In the genomic region with DNA sequence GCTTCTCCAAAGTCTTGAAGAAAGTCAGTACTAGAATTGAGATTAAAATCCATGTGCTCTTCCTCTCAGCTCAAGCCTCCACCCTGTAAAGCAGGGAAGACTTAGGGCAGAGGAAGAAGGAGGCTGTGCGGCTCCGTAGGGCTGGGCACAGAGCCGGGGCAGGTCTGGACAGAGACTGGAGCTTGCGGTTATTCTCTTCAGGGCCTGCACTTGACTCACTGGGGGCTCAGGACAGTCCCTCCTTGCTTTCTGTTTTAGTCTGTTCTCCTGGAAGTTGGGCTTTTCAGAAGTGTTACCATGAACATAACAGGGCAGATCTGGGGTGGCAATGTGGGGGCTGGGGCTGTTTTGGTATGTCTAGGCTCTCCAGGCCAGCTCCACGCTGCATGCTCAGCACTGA, we compare ENCODE assay signal across 13 cellular contexts. TPM values are rescaled to one million over a fixed set of nuclear protein-coding genes. Genes with fewer than 3 reads are reported as not detected.
"Had no signal": no experiment of that assay in that cellular context is flagged by ENCODE, and none has a peak within 500 bp of the region (broad histone marks: within the 10 kb centered on the region; RNA-seq: fewer than 3 reads in every experiment).

No MANE protein-coding gene starts in this region.

- H3K27me3 ChIP-seq: cardiac muscle cell, tibial nerve had no signal

- H3K4me3 Mint-ChIP-seq: activated B cell treated with CpG ODN at 0.5 μM for 24 hours; activated CD4-positive, alpha-beta T cell treated with anti-CD3 and anti-CD28 coated beads, Interleukin-2, amount 10 ng/mL, durations not matched to agents 24 days and 14 days; activated naive CD8-positive, alpha-beta T cell had no signal

- H3K9me3 Mint-ChIP-seq: activated B cell treated with CpG ODN at 0.5 μM for 24 hours; activated CD4-positive, alpha-beta T cell treated with anti-CD3 and anti-CD28 coated beads, Interleukin-2, amount 10 ng/mL, durations not matched to agents 24 days and 14 days had no signal

- DNase-seq: activated B cell treated with CpG ODN at 0.5 μM for 24 hours; activated CD4-positive, alpha-beta T cell treated with anti-CD3 and anti-CD28 coated beads, Interleukin-2, amount 10 ng/mL, durations not matched to agents 24 days and 14 days; activated effector memory CD4-positive, alpha-beta T cell treated with Interleukin-2 at 50 U/mL for 16 hours; anterior cingulate cortex; effector CD4-positive, alpha-beta T cell; left ventricle myocardium inferior; pancreas; T-helper 2 cell had no signal

- H3K9me3 ChIP-seq: left ventricle myocardium inferior, pancreas, tibial nerve had no signal

- H3K4me1 ChIP-seq: pancreas, tibial nerve had no signal

- H3K36me3 Mint-ChIP-seq: activated naive CD8-positive, alpha-beta T cell had no signal

- H3K4me1 Mint-ChIP-seq: activated B cell treated with CpG ODN at 0.5 μM for 24 hours; activated CD4-positive, alpha-beta T cell treated with anti-CD3 and anti-CD28 coated beads, Interleukin-2, amount 10 ng/mL, durations not matched to agents 24 days and 14 days had no signal

- H3K27ac ChIP-seq: cardiac muscle cell, pancreas, tibial nerve had no signal

- H3K4me3 ChIP-seq: cardiac muscle cell, left ventricle myocardium inferior, pancreas, tibial nerve had no signal

- H3K36me3 ChIP-seq: cardiac muscle cell, left ventricle myocardium inferior, pancreas, tibial nerve had no signal

- H3K27ac Mint-ChIP-seq: activated B cell treated with CpG ODN at 0.5 μM for 24 hours; activated CD4-positive, alpha-beta T cell treated with anti-CD3 and anti-CD28 coated beads, Interleukin-2, amount 10 ng/mL, durations not matched to agents 24 days and 14 days; activated naive CD8-positive, alpha-beta T cell had no signal

RNA-seq across cellular contexts. Expression of a gene that starts 21.6 kb away (rescaled TPM):
- total RNA-seq: activated B cell treated with CpG ODN at 0.5 μM for 24 hours; activated CD4-positive, alpha-beta T cell treated with anti-CD3 and anti-CD28 coated beads, Interleukin-2, amount 10 ng/mL, durations not matched to agents 24 days and 14 days; activated CD8-positive, alpha-beta memory T cell treated with anti-CD3 and anti-CD28 coated beads for 36 hours; myocyte had no signal
